In genomic region chr5:26430323-26430722, GRCh38 we compare ENCODE assay signal across 33 cellular contexts.
"Had no signal": no experiment of that assay in that cellular context is flagged by ENCODE, and none has a peak within 500 bp of the region (broad histone marks: within the 10 kb centered on the region; RNA-seq: fewer than 3 reads in every experiment).

No MANE protein-coding gene starts in this region.

- H3K9me3 ChIP-seq: adrenal gland, ascending aorta, body of pancreas, breast epithelium had no signal

- H3K27ac ChIP-seq: adrenal gland, ascending aorta, body of pancreas, brain microvascular endothelial cell, breast epithelium, cardiac muscle cell had no signal

- H3K27me3 ChIP-seq: adrenal gland, ascending aorta, body of pancreas, brain microvascular endothelial cell, breast epithelium, cardiac muscle cell had no signal

- H3K4me1 ChIP-seq: adrenal gland, ascending aorta, body of pancreas, breast epithelium had no signal

- DNase-seq: activated effector memory CD4-positive, alpha-beta T cell treated with anti-CD3 and anti-CD28 coated beads, Interleukin-2, amount 50 U/mL, for 16 hours; activated effector memory CD4-positive, alpha-beta T cell treated with Interleukin-2 at 50 U/mL for 16 hours; activated gamma-delta T cell; activated gamma-delta T cell treated with Interleukin-2 at 50 U/mL for 16 hours; activated naive CD4-positive, alpha-beta T cell; activated naive CD4-positive, alpha-beta T cell treated with anti-CD3 and anti-CD28 coated beads for 36 hours; activated naive CD4-positive, alpha-beta T cell treated with anti-CD3 and anti-CD28 coated beads, Interleukin-2, amount 10 ng/mL, durations not matched to agents 7 days and 5 days; activated naive CD4-positive, alpha-beta T cell treated with anti-CD3 and anti-CD28 coated beads, Interleukin-2, amount 50 U/mL, for 16 hours; activated naive CD4-positive, alpha-beta T cell treated with Interleukin-2 at 50 U/mL for 16 hours; activated naive CD8-positive, alpha-beta T cell treated with anti-CD3 and anti-CD28 coated beads for 36 hours; activated naive CD8-positive, alpha-beta T cell treated with anti-CD3 and anti-CD28 coated beads, Interleukin-2, amount 10 ng/mL, durations not matched to agents 7 days and 5 days; activated naive CD8-positive, alpha-beta T cell treated with anti-CD3 and anti-CD28 coated beads, Interleukin-2, amount 50 U/mL, for 24 hours; activated T-cell treated with anti-CD3 and anti-CD28 coated beads for 4 hours; activated T-cell treated with anti-CD3 and anti-CD28 coated beads, Interleukin-2, amount 50 U/mL, for 1 hour; activated T-cell treated with anti-CD3 and anti-CD28 coated beads, Interleukin-2, amount 50 U/mL, for 24 hours; activated T-cell treated with anti-CD3 and anti-CD28 coated beads, Interleukin-2, amount 50 U/mL, for 4 hours; activated T-cell treated with anti-CD3 and anti-CD28 coated beads, Interleukin-2, amount 50 U/mL, for 48 hours; activated T-cell treated with anti-CD3 and anti-CD28 coated beads, Interleukin-2, amount 50 U/mL, for 72 hours; adrenal gland; amniotic stem cell; amygdala; anterior cingulate cortex; aorta; body of pancreas; brain microvascular endothelial cell; caudate nucleus; central memory CD4-positive, alpha-beta T cell; cerebellar nuclear complex had no signal

- H3K4me3 ChIP-seq: adrenal gland, ascending aorta, body of pancreas, breast epithelium, cardiac muscle cell had no signal

- ATAC-seq: activated naive CD4-positive, alpha-beta T cell treated with anti-CD3 and anti-CD28 coated beads, Interleukin-2, amount 50 U/mL, for 72 hours; activated naive CD8-positive, alpha-beta T cell treated with anti-CD3 and anti-CD28 coated beads, Interleukin-2, amount 50 U/mL, for 24 hours; activated T-cell treated with anti-CD3 and anti-CD28 coated beads, Interleukin-2, amount 50 U/mL, for 4 hours; activated T-cell treated with anti-CD3 and anti-CD28 coated beads, Interleukin-2, amount 50 U/mL, for 72 hours; activated T-helper 17 cell treated with anti-CD3 and anti-CD28 coated beads, Interleukin-2, amount 50 U/mL, for 72 hours; body of pancreas had no signal

- H3K36me3 ChIP-seq: adrenal gland, ascending aorta, brain microvascular endothelial cell, breast epithelium, cardiac muscle cell had no signal
